ENCODE assay signal across 9 cellular contexts in the genomic region with DNA sequence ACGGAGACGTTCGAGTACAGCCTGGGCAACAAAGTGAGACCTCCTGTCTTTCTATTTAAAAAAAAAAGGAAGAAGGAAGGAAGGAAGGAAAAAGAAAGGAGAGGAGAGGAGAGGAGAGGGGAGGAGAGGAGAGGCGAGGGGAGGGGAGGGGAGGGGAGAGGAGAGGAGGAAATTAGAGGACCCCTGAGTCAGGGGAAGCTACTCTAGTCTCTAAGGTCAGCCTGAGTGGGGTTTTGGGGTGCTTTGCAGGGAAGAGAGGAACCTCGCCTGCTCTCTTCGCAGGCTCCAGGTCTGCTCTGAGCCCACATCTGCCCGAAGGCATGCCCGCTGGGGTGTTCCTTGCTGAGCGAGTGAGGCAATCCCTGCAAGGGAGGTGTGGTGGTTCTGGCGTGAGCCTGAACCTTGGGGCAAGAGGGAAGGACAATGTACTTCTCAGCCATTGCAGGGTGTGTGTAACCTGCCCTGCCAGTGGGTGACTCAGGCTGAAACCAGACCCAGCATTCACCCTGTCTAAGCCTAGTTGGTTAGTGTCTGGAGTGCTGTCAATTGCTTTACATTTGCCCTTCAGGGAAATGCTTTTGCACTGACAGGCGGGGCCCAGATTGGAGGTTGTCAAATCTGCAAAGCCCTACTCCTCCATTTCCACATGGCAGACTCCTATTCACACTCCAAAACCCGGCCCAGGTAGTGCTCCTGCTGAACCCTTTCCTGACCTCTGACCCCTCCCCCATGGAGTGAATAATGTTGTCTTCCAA.
A peak's percentile ranks its signal among the peaks of the same experiment; 100 is the strongest.
DNase-seq lines count a peak whose midpoint lies in the region; ATAC-seq lines count a peak whose summit lies in the region.
"Had no signal": no experiment of that assay in that cellular context is flagged by ENCODE, and none has a peak within 500 bp of the region (broad histone marks: within the 10 kb centered on the region; RNA-seq: fewer than 3 reads in every experiment).

No MANE protein-coding gene starts in this region.

- DNase-seq in HPDE6-E6E7 (ENCODE audit: extremely low spot score) (peak; percentile 100), SW 1271 (lab: John Stamatoyannopoulos, UW) (peak; percentile 18 to 68), islet precursor cell (peak; percentile 99), caudate nucleus (lab: John Stamatoyannopoulos, UW) (no peak)

- H3K4me1 ChIP-seq in BLaER1 treated with 17β-estradiol and CSF1 and Interleukin-3, amounts not matched to agents 10 nM and 100 nM = peaks cover 36 to 79% (median 72%) of the 10 kb centered on the region in 10 experiments
- H3K4me1 ChIP-seq: SJSA1 had no signal

- H3K9me3 ChIP-seq in BLaER1 treated with 17β-estradiol and CSF1 and Interleukin-3, amounts not matched to agents 10 nM and 100 nM (replicated peaks in 1 of 11) = no peaks in the 10 kb centered on the region
- H3K9me3 ChIP-seq: SJSA1 had no signal

- peak overlapping the region in 4 of 11 experiments; percentile 14 to 58 (median 32); a peak in 6 of 22 replicates for H3K27ac ChIP-seq in BLaER1 treated with 17β-estradiol and CSF1 and Interleukin-3, amounts not matched to agents 10 nM and 100 nM
- H3K27ac ChIP-seq in caudate nucleus (ENCODE audit: low read depth, low read length) = no peak overlapping the region
- H3K27ac ChIP-seq: SJSA1 had no signal

- no peaks in the 10 kb centered on the region for H4K20me1 ChIP-seq in BLaER1 treated with 17β-estradiol and CSF1 and Interleukin-3, amounts not matched to agents 10 nM and 100 nM

- H3K4me2 ChIP-seq in BLaER1 treated with 17β-estradiol and CSF1 and Interleukin-3, amounts not matched to agents 10 nM and 100 nM = peak overlapping the region; percentile 55 to 97 (median 73)

- no peak overlapping the region for H3K4me3 ChIP-seq in BLaER1 treated with 17β-estradiol and CSF1 and Interleukin-3, amounts not matched to agents 10 nM and 100 nM
- H3K4me3 ChIP-seq: SJSA1 had no signal

- ATAC-seq in HG03095 (IDR thresholded peaks at IDR 0.05; ENCODE audit: unreplicated experiment) (no peak), GM21423 (IDR thresholded peaks at IDR 0.05; ENCODE audit: unreplicated experiment) (no peak), HG03469 (IDR thresholded peaks at IDR 0.05; ENCODE audit: unreplicated experiment) (no peak)

- H3K27me3 ChIP-seq in BLaER1 treated with 17β-estradiol and CSF1 and Interleukin-3, amounts not matched to agents 10 nM and 100 nM = peaks cover 0 to 13% (median 0%) of the 10 kb centered on the region in 11 experiments; a peak in 4 of 22 replicates

- peak overlapping the region in 2 of 11 experiments; percentile 2 to 24; a peak in 1 of 22 replicates for H3K9ac ChIP-seq in BLaER1 treated with 17β-estradiol and CSF1 and Interleukin-3, amounts not matched to agents 10 nM and 100 nM

- H3K36me3 ChIP-seq in BLaER1 treated with 17β-estradiol and CSF1 and Interleukin-3, amounts not matched to agents 10 nM and 100 nM = no peaks in the 10 kb centered on the region
- H3K36me3 ChIP-seq: SJSA1 had no signal

Comparison
In these comparisons a context has a peak if more than half of its experiments do, and no peak if none do; other contexts are left out.
1. DNase-seq: peak in HPDE6-E6E7 (single experiment), SW 1271 (2 of 2) and islet precursor cell (single experiment); none in caudate nucleus (0 of 61).